31 cellular contexts compared by ENCODE assay signal in genomic region chr1:48654606-48655210, GRCh38.
DNase-seq lines count a peak whose midpoint lies in the region; ATAC-seq and TF ChIP-seq lines count a peak whose summit lies in the region.
"Had no signal": no experiment of that assay in that cellular context is flagged by ENCODE, and none has a peak within 500 bp of the region (broad histone marks: within the 10 kb centered on the region; RNA-seq: fewer than 3 reads in every experiment).

No MANE protein-coding gene starts in this region.

- DNase-seq in NCI-H1105 treated with DMSO at 0.1 percent for 48 hours (lab: John Stamatoyannopoulos, UW) (peak; percentile 83), SK-N-SH (peak; percentile 81), left kidney (ENCODE audit: low read depth, low spot score) (peak; percentile 44), HUDEP-2 (lab: John Stamatoyannopoulos, UW; ENCODE audit: unreplicated experiment in 76 of 76) (no peak), NCI-H2196 (lab: John Stamatoyannopoulos, UW; ENCODE audit: unreplicated experiment) (no peak)
- DNase-seq: activated B cell treated with CpG ODN at 0.5 μM for 24 hours; activated CD4-positive, alpha-beta T cell treated with anti-CD3 and anti-CD28 coated beads, Interleukin-2, amount 50 U/mL, for 1 hour; activated effector memory CD4-positive, alpha-beta T cell treated with anti-CD3 and anti-CD28 coated beads, Interleukin-2, amount 50 U/mL, for 16 hours; activated T-cell treated with anti-CD3 and anti-CD28 coated beads, Interleukin-2, amount 50 U/mL, for 1 hour; DMS79; effector CD8-positive, alpha-beta T cell; GDM1; hypothalamus; Karpas-422; left lung; NCI-H1694 treated with DMSO at 0.1 percent for 48 hours; NCI-H2171; NCI-H510A; stimulated activated CD4-positive, alpha-beta T cell treated with anti-CD3 and anti-CD28 coated beads, Interleukin-12 subunit alpha, Interleukin-12 subunit beta, amount 100 ng/mL, for 4 hours; stimulated activated CD4-positive, alpha-beta T cell treated with anti-CD3 and anti-CD28 coated beads, Interleukin-2, amount 100 ng/mL, for 48 hours; stimulated activated naive CD8-positive, alpha-beta T cell treated with anti-CD3 and anti-CD28 coated beads, Interleukin-15, amount 100 ng/mL, for 72 hours had no signal

- H4K20me1 ChIP-seq in BLaER1 = no peaks in the 10 kb centered on the region
- H4K20me1 ChIP-seq in SK-N-SH (ENCODE audit: insufficient read depth) = no peaks in the 10 kb centered on the region

- H3K4me3 ChIP-seq in BLaER1 = no peak overlapping the region
- no peak overlapping the region for H3K4me3 ChIP-seq in SK-N-SH (ENCODE audit: low read depth in 2 of 2, low read length in 1 of 2)
- H3K4me3 ChIP-seq: cardiac muscle cell, coronary artery, gastroesophageal sphincter, HAP-1, left lung, thoracic aorta had no signal

- H3K9ac ChIP-seq in BLaER1 (no peak overlapping the region), SK-N-SH (no peak overlapping the region)

- H3K4me1 ChIP-seq in BLaER1 (peaks cover 100% of the 10 kb centered on the region), SK-N-SH (ENCODE audit: control insufficient read depth in 1 of 2, insufficient read depth in 2 of 2, low read depth in 1 of 2, low read length in 1 of 2) (peaks cover 0 to 30% of the 10 kb centered on the region in 2 experiments; a peak in 2 of 4 replicates)
- H3K4me1 ChIP-seq: gastroesophageal sphincter, HAP-1, left lung had no signal

- H3K79me2 ChIP-seq in SK-N-SH (ENCODE audit: insufficient read depth) = no peaks in the 10 kb centered on the region

- POLR2A ChIA-PET in SK-N-SH (lab: Yijun Ruan, JAX) = interaction anchor here (1.0 kb wide), 2 partner anchors 82 to 121 kb away, joined by 3 read pairs; no protein-coding TSS in a partner anchor

- H3K36me3 ChIP-seq in BLaER1 = no peaks in the 10 kb centered on the region
- no peaks in the 10 kb centered on the region for H3K36me3 ChIP-seq in SK-N-SH (replicated peaks in 1 of 2; ENCODE audit: control insufficient read depth in 1 of 2, insufficient read depth in 2 of 2, low read length in 1 of 2)
- H3K36me3 ChIP-seq: cardiac muscle cell, gastroesophageal sphincter, HAP-1, left lung, neutrophil, thoracic aorta had no signal

- CTCF ChIA-PET in SK-N-SH (lab: Yijun Ruan, JAX) = interaction anchor here (0.5 to 3.2 kb wide), 9 partner anchors 23 to 1692 kb away, joined by 3 to 18 read pairs (median 3); no protein-coding TSS in a partner anchor

- no peak overlapping the region for H2AFZ ChIP-seq in SK-N-SH (ENCODE audit: low read depth)

- no peaks in the 10 kb centered on the region for H3F3A ChIP-seq in SK-N-SH (replicated peaks; ENCODE audit: insufficient read depth)

- ATAC-seq in HG03135 (IDR thresholded peaks at IDR 0.05; ENCODE audit: unreplicated experiment) = no peak
- ATAC-seq: gastroesophageal sphincter; left lung; sciatic nerve; stimulated activated naive CD8-positive, alpha-beta T cell treated with anti-CD3 and anti-CD28 coated beads, Interleukin-15, amount 100 ng/mL, for 72 hours had no signal

- H3K9me2 ChIP-seq in SK-N-SH = no peaks in the 10 kb centered on the region

- peak in 1 of 2 experiments; percentile 97; a peak in 2 of 4 replicates for TF ChIP-seq EP300 in SK-N-SH (IDR thresholded peaks at IDR 0.05; ENCODE audit: borderline replicate concordance in 1 of 2, low read depth in 1 of 2, low read length in 1 of 2)

- H3K4me2 ChIP-seq in BLaER1 (peak overlapping the region; percentile 81), SK-N-SH (no peak overlapping the region)

- WGBS in SK-N-SH (ENCODE audit: low lambda C conversion rate) = 26% methylated on average over 6 of the region's 8 CpGs

- H3K27me3 ChIP-seq in BLaER1 (no peaks in the 10 kb centered on the region), SK-N-SH (ENCODE audit: insufficient read depth) (no peaks in the 10 kb centered on the region)
- H3K27me3 ChIP-seq: gastroesophageal sphincter, left lung, neutrophil had no signal

- no peak for TF ChIP-seq CTCF in SK-N-SH (IDR thresholded peaks at IDR 0.05)

- no peaks in the 10 kb centered on the region for H3K9me3 ChIP-seq in BLaER1
- H3K9me3 ChIP-seq in SK-N-SH = no peaks in the 10 kb centered on the region
- H3K9me3 ChIP-seq: gastroesophageal sphincter, HAP-1, left lung, neutrophil, thoracic aorta had no signal

- TF ChIP-seq RAD21 in SK-N-SH (IDR thresholded peaks at IDR 0.05; ENCODE audit: low read length) = peak; percentile 27; the same call in 1 of the 2 replicates

- H3K27ac ChIP-seq in BLaER1 (no peak overlapping the region), SK-N-SH (ENCODE audit: low read depth in 2 of 2, low read length in 1 of 2) (peak overlapping the region in 1 of 2 experiments; percentile 47; a peak in 1 of 4 replicates)
- H3K27ac ChIP-seq: C4-2B, cardiac muscle cell, coronary artery, gastroesophageal sphincter, left lung, neutrophil, thoracic aorta had no signal

TF ChIP-seq in SK-N-SH, 30 proteins besides CTCF, POLR2A, EP300 and RAD21 (continues in another document):
- TF ChIP-seq GABPA (IDR thresholded peaks at IDR 0.05; ENCODE audit: low read depth) (no peak), TCF12 (IDR thresholded peaks at IDR 0.05) (peak; percentile 69), POLR2AphosphoS5 (IDR thresholded peaks at IDR 0.05; ENCODE audit: low read depth, low read length) (peak; percentile 40; the same call in 1 of the 2 replicates), CHD2 (IDR thresholded peaks at IDR 0.05; ENCODE audit: low read length, partially characterized antibody) (peak; percentile 80), RCOR1 (IDR thresholded peaks at IDR 0.05; ENCODE audit: low read length) (peak; percentile 100), TAF1 (IDR thresholded peaks at IDR 0.05; ENCODE audit: borderline replicate concordance, low read depth, low read length) (no peak), TEAD4 (IDR thresholded peaks at IDR 0.05; ENCODE audit: borderline replicate concordance, insufficient read depth) (peak; percentile 73; the same call in 1 of the 2 replicates), REST (IDR thresholded peaks at IDR 0.05; ENCODE audit: low read depth, low read length) (no peak), GATA2 (CRISPR knock-in tag; IDR thresholded peaks at IDR 0.05) (peak; percentile 78), NRF1 (IDR thresholded peaks at IDR 0.05; ENCODE audit: low read depth, low read length) (no peak), EZH2phosphoT487 (IDR thresholded peaks at IDR 0.05; ENCODE audit: borderline replicate concordance, low read depth) (no peak), ZBTB33 (IDR thresholded peaks at IDR 0.05; ENCODE audit: borderline replicate concordance, low read depth) (no peak), MXI1 (IDR thresholded peaks at IDR 0.05; ENCODE audit: low read depth, low read length) (peak; percentile 35; the same call in 1 of the 2 replicates), PBX3 (IDR thresholded peaks at IDR 0.05) (peak; percentile 39; the same call in 1 of the 2 replicates)

Comparison
In these comparisons a context has a peak if more than half of its experiments do, and no peak if none do; other contexts are left out.
1. DNase-seq: peak in NCI-H1105 treated with DMSO at 0.1 percent for 48 hours (single experiment), SK-N-SH (single experiment) and left kidney (single experiment); none in HUDEP-2 (0 of 76) and NCI-H2196 (single experiment).